ENCODE assay signal across 1 cellular context in the genomic region with DNA sequence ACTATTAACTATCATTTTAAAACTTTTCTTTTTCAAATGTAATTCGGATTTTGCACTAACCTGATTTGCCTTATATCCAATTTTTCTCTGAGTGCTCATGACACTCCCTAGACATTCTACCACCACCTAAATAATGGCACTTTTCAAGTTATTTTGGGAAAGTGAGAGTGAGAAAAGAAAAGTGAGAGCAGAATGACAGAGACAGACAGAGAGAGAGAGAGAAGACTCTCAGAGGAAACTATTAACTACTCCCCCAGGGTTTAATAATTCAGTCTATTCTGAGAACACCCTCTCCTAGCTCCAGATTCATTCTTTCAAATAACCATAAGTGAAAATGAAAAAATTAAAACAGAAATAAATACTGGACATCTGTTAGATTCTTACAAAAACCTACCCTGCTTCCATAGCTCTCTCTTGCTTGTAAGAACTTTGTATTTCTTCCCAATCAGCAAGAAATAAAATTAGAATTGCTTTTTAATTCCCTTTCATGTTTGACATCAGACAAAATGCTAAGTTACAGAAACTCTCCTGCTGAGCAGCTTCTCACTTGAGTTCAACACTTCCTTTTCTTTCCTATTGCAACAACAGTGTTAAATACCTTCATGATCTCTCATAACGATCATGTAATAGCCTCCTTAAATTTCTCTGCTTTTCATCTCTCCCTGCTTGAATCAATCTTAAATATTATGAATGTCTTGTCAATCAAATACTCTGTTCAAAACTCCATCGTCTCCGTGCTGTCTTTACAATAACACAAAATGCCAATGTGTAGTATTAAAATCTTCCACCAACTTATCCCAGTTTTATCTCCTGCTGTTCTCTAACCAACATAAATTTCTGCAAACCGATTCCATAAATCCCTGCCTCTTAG.
TF ChIP-seq lines count a peak whose summit lies in the region.

No MANE protein-coding gene starts in this region.

TF ChIP-seq in WTC11, 78 proteins besides CTCF, POLR2A, EP300 and RAD21 (continued from another document):
- TF ChIP-seq, protein P1, sequence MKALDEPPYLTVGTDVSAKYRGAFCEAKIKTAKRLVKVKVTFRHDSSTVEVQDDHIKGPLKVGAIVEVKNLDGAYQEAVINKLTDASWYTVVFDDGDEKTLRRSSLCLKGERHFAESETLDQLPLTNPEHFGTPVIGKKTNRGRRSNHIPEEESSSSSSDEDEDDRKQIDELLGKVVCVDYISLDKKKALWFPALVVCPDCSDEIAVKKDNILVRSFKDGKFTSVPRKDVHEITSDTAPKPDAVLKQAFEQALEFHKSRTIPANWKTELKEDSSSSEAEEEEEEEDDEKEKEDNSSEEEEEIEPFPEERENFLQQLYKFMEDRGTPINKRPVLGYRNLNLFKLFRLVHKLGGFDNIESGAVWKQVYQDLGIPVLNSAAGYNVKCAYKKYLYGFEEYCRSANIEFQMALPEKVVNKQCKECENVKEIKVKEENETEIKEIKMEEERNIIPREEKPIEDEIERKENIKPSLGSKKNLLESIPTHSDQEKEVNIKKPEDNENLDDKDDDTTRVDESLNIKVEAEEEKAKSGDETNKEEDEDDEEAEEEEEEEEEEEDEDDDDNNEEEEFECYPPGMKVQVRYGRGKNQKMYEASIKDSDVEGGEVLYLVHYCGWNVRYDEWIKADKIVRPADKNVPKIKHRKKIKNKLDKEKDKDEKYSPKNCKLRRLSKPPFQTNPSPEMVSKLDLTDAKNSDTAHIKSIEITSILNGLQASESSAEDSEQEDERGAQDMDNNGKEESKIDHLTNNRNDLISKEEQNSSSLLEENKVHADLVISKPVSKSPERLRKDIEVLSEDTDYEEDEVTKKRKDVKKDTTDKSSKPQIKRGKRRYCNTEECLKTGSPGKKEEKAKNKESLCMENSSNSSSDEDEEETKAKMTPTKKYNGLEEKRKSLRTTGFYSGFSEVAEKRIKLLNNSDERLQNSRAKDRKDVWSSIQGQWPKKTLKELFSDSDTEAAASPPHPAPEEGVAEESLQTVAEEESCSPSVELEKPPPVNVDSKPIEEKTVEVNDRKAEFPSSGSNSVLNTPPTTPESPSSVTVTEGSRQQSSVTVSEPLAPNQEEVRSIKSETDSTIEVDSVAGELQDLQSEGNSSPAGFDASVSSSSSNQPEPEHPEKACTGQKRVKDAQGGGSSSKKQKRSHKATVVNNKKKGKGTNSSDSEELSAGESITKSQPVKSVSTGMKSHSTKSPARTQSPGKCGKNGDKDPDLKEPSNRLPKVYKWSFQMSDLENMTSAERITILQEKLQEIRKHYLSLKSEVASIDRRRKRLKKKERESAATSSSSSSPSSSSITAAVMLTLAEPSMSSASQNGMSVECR (CRISPR knock-in tag; IDR thresholded peaks at IDR 0.05; ENCODE audit: borderline replicate concordance), result no peak
- TF ChIP-seq, protein P2, sequence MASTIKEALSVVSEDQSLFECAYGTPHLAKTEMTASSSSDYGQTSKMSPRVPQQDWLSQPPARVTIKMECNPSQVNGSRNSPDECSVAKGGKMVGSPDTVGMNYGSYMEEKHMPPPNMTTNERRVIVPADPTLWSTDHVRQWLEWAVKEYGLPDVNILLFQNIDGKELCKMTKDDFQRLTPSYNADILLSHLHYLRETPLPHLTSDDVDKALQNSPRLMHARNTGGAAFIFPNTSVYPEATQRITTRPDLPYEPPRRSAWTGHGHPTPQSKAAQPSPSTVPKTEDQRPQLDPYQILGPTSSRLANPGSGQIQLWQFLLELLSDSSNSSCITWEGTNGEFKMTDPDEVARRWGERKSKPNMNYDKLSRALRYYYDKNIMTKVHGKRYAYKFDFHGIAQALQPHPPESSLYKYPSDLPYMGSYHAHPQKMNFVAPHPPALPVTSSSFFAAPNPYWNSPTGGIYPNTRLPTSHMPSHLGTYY (CRISPR knock-in tag; IDR thresholded peaks at IDR 0.05), result no peak
- no peak for TF ChIP-seq ZNF138 (CRISPR knock-in tag; conservative IDR thresholded peaks at IDR 0.05)
- TF ChIP-seq, protein P3, sequence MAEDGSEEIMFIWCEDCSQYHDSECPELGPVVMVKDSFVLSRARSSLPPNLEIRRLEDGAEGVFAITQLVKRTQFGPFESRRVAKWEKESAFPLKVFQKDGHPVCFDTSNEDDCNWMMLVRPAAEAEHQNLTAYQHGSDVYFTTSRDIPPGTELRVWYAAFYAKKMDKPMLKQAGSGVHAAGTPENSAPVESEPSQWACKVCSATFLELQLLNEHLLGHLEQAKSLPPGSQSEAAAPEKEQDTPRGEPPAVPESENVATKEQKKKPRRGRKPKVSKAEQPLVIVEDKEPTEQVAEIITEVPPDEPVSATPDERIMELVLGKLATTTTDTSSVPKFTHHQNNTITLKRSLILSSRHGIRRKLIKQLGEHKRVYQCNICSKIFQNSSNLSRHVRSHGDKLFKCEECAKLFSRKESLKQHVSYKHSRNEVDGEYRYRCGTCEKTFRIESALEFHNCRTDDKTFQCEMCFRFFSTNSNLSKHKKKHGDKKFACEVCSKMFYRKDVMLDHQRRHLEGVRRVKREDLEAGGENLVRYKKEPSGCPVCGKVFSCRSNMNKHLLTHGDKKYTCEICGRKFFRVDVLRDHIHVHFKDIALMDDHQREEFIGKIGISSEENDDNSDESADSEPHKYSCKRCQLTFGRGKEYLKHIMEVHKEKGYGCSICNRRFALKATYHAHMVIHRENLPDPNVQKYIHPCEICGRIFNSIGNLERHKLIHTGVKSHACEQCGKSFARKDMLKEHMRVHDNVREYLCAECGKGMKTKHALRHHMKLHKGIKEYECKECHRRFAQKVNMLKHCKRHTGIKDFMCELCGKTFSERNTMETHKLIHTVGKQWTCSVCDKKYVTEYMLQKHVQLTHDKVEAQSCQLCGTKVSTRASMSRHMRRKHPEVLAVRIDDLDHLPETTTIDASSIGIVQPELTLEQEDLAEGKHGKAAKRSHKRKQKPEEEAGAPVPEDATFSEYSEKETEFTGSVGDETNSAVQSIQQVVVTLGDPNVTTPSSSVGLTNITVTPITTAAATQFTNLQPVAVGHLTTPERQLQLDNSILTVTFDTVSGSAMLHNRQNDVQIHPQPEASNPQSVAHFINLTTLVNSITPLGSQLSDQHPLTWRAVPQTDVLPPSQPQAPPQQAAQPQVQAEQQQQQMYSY (CRISPR knock-in tag; IDR thresholded peaks at IDR 0.05), result no peak
- TF ChIP-seq FOXJ3 (CRISPR knock-in tag; IDR thresholded peaks at IDR 0.05; ENCODE audit: borderline replicate concordance), result no peak
- TF ChIP-seq OVOL2 (CRISPR knock-in tag; IDR thresholded peaks at IDR 0.05; ENCODE audit: borderline replicate concordance), result no peak
- no peak for TF ChIP-seq ELF4 (CRISPR knock-in tag; IDR thresholded peaks at IDR 0.05; ENCODE audit: low read depth)
- no peak for TF ChIP-seq ZNF317 (CRISPR knock-in tag; IDR thresholded peaks at IDR 0.05; ENCODE audit: borderline replicate concordance, low read depth)
TF ChIP-seq in WTC11: peak in this region for 0.
